8 cellular contexts compared by ENCODE assay signal in genomic region chr6:14711056-14711703, GRCh38.
DNase-seq lines count a peak whose midpoint lies in the region; ATAC-seq and TF ChIP-seq lines count a peak whose summit lies in the region.

No MANE protein-coding gene starts in this region.

- H3K4me1 ChIP-seq in tibial artery (peaks cover 0 to 10% (median 2%) of the 10 kb centered on the region in 4 donors), tibial nerve (peaks cover 0 to 13% (median 6%) of the 10 kb centered on the region in 4 donors)

- intact Hi-C loops in activated CD8-positive, alpha-beta T cell treated with anti-CD3 and anti-CD28 coated beads for 36 hours (cut with micrococcal nuclease): no loop called here
- intact Hi-C loops in left cardiac atrium (cut with DNase I): loop anchor here in 1 of 2 donors (5.0 to 10.0 kb wide), 2 partner anchors 91 to 496 kb away; no protein-coding TSS in a partner anchor
- intact Hi-C loops in tibial artery (cut with DNase I; ENCODE audit: low total_unique reads): no loop called here

- peak overlapping the region; percentile 89 for H3K27ac Mint-ChIP-seq in activated CD8-positive, alpha-beta T cell treated with anti-CD3 and anti-CD28 coated beads for 36 hours

- H3K4me1 Mint-ChIP-seq in activated CD8-positive, alpha-beta T cell treated with anti-CD3 and anti-CD28 coated beads for 36 hours (ENCODE audit: low read depth): peaks cover 22% of the 10 kb centered on the region

- H3K4me3 ChIP-seq in tibial artery (no peak overlapping the region), tibial nerve (no peak overlapping the region)

- ATAC-seq in activated CD8-positive, alpha-beta T cell treated with anti-CD3 and anti-CD28 coated beads for 36 hours: peak; percentile 78
- ATAC-seq in left cardiac atrium: peak; percentile 37 to 42

- H3K27ac ChIP-seq in tibial artery: no peak overlapping the region
- H3K27ac ChIP-seq in tibial nerve: peak overlapping the region in 1 of 4 donors; percentile 6

- CTCF ChIA-PET in activated CD8-positive, alpha-beta T cell treated with anti-CD3 and anti-CD28 coated beads for 36 hours (lab: Charles Lee): interaction anchor here (1.0 to 2.3 kb wide), 8 partner anchors 10 to 494 kb away, joined by 3 to 12 read pairs (median 8); no protein-coding TSS in a partner anchor

- POLR2A ChIA-PET in activated CD8-positive, alpha-beta T cell treated with anti-CD3 and anti-CD28 coated beads for 36 hours (lab: Charles Lee): interaction anchor here (1.2 to 1.4 kb wide), 2 partner anchors 10 to 166 kb away, joined by 3 read pairs; no protein-coding TSS in a partner anchor

- TF ChIP-seq CTCF in GM12874 (IDR thresholded peaks at IDR 0.05; ENCODE audit: insufficient read depth, low read depth, low read length) (peak; percentile 71), tibial artery (IDR thresholded peaks at IDR 0.05) (no peak), tibial nerve (IDR thresholded peaks at IDR 0.05) (peak in 2 of 5 experiments; percentile 25 to 31)
- peak; percentile 58 for TF ChIP-seq CTCF in activated CD8-positive, alpha-beta T cell treated with anti-CD3 and anti-CD28 coated beads for 36 hours (IDR thresholded peaks at IDR 0.05)

- H3K9me3 ChIP-seq in tibial artery (no peaks in the 10 kb centered on the region), tibial nerve (peaks cover 0 to 7% (median 0%) of the 10 kb centered on the region in 4 donors)

- H3K36me3 ChIP-seq in tibial artery (no peaks in the 10 kb centered on the region), tibial nerve (no peaks in the 10 kb centered on the region)

- H3K27me3 Mint-ChIP-seq in activated CD8-positive, alpha-beta T cell treated with anti-CD3 and anti-CD28 coated beads for 36 hours: no peaks in the 10 kb centered on the region

- peaks cover 5% of the 10 kb centered on the region for H3K9me3 Mint-ChIP-seq in activated CD8-positive, alpha-beta T cell treated with anti-CD3 and anti-CD28 coated beads for 36 hours

- no peaks in the 10 kb centered on the region for H3K27me3 ChIP-seq in tibial artery
- H3K27me3 ChIP-seq in tibial nerve: no peaks in the 10 kb centered on the region

- 74 to 77% methylated on average over 3 of the region's 3 CpGs for WGBS in tibial nerve, 2 donors

- H3K36me3 Mint-ChIP-seq in activated CD8-positive, alpha-beta T cell treated with anti-CD3 and anti-CD28 coated beads for 36 hours (ENCODE audit: low read depth): no peaks in the 10 kb centered on the region

- TF ChIP-seq EP300 in tibial nerve (IDR thresholded peaks at IDR 0.05): no peak

- no peak overlapping the region for H3K4me3 Mint-ChIP-seq in activated CD8-positive, alpha-beta T cell treated with anti-CD3 and anti-CD28 coated beads for 36 hours

- DNase-seq in AG08396 (ENCODE audit: low spot score): peak; percentile 62
- DNase-seq in NCI-H1694 (lab: John Stamatoyannopoulos, UW): peak; percentile 84
- DNase-seq in activated CD8-positive, alpha-beta T cell treated with anti-CD3 and anti-CD28 coated beads for 36 hours: peak; percentile 68
- no peak for DNase-seq in left cardiac atrium
- peak; percentile 65 to 72 for DNase-seq in stimulated activated CD4-positive, alpha-beta T cell treated with anti-CD3 and anti-CD28 coated beads, Interleukin-15, amount 100 ng/mL, for 48 hours (ENCODE audit: low read depth in 2 of 2)
- no peak for DNase-seq in tibial artery
- no peak for DNase-seq in tibial nerve (ENCODE audit: low spot score in 2 of 2)

- no peak for TF ChIP-seq POLR2A in tibial nerve (IDR thresholded peaks at IDR 0.05)

Comparison
In these comparisons a context has a peak if more than half of its experiments do, and no peak if none do; other contexts are left out.
1. DNase-seq: peak in AG08396 (single experiment), NCI-H1694 (single experiment), activated CD8-positive, alpha-beta T cell treated with anti-CD3 and anti-CD28 coated beads for 36 hours (single experiment) and stimulated activated CD4-positive, alpha-beta T cell treated with anti-CD3 and anti-CD28 coated beads, Interleukin-15, amount 100 ng/mL, for 48 hours (2 of 2); none in left cardiac atrium (single experiment), tibial artery (0 of 2) and tibial nerve (0 of 2).
2. CTCF ChIP-seq: peak in GM12874 (single experiment) and activated CD8-positive, alpha-beta T cell treated with anti-CD3 and anti-CD28 coated beads for 36 hours (single experiment); none in tibial artery (0 of 2).